9 cellular contexts compared by ENCODE assay signal in the genomic region with DNA sequence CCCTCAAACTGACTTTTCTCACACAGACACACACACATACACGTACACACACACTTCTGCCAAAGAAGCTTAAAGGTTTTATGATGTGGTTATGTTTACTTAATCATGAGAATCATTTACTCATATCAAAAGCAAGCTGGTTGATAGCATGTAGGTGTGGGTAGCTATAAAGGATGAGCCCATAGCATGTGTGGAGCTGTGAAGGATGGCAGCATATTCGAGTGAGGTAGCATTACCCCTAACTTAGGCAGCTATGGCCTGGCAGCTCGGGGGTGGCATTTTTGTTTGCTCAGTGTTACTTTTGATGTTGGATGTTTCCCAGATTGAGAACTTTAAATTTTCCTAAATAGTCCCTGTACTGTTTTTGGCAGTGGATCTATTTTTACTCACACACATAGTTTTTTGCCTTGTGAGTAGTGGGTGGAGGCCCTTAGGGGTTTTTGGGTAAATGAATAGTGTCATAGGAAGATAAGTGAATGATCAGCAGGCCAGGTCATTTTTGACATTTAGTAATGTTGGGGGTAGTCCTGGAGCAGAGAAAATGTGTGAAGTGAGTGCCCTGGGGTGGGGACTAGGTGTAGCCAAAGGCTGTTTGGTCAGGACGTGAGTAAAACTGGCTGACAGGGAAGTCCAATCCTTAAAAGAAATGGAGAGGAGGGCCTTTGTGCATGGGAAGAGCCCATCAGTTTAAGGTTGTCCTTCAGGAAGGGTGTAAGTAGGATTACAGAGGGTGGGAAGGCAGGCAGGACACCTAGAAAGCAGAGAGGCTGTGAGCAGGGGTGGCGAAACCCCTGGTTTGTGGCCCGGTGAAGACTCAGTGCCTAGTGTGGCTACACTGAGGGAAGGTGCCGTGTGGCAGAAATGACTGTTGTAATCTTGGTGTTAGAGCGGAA. TPM values are rescaled to one million over a fixed set of nuclear protein-coding genes. Genes with fewer than 3 reads are reported as not detected.
DNase-seq lines count a peak whose midpoint lies in the region; ATAC-seq and TF ChIP-seq lines count a peak whose summit lies in the region.
"Had no signal": no experiment of that assay in that cellular context is flagged by ENCODE, and none has a peak within 500 bp of the region (broad histone marks: within the 10 kb centered on the region; RNA-seq: fewer than 3 reads in every experiment).

No MANE protein-coding gene starts in this region.

- H3K27ac Mint-ChIP-seq in activated T-helper 1 cell treated with anti-CD3 and anti-CD28 coated beads, Interleukin-12 subunit alpha, Interleukin-12 subunit beta, Interleukin-2, Interleukin-4 antibody, amounts not matched to agents 30 ng/mL and 10 ng/mL and 1 ng/mL, durations not matched to agents 14 hours and 24 hours and 36 hours: peak overlapping the region; percentile 78
- peak overlapping the region; percentile 95 for H3K27ac Mint-ChIP-seq in stimulated activated effector memory CD8-positive, alpha-beta T cell treated with anti-CD3 and anti-CD28 coated beads, Interleukin-12 subunit alpha, Interleukin-12 subunit beta, amount 100 ng/mL, for 72 hours

- H3K4me3 Mint-ChIP-seq in activated T-helper 1 cell treated with anti-CD3 and anti-CD28 coated beads, Interleukin-12 subunit alpha, Interleukin-12 subunit beta, Interleukin-2, Interleukin-4 antibody, amounts not matched to agents 30 ng/mL and 10 ng/mL and 1 ng/mL, durations not matched to agents 14 hours and 24 hours and 36 hours: no peak overlapping the region
- H3K4me3 Mint-ChIP-seq in stimulated activated effector memory CD8-positive, alpha-beta T cell treated with anti-CD3 and anti-CD28 coated beads, Interleukin-12 subunit alpha, Interleukin-12 subunit beta, amount 100 ng/mL, for 72 hours: peak overlapping the region; percentile 65

- H3K4me1 ChIP-seq in IMR-90 (ENCODE audit: control insufficient read depth, insufficient read depth, low read length) (peaks cover 15% of the 10 kb centered on the region), heart right ventricle (peaks cover 20 to 93% (median 77%) of the 10 kb centered on the region in 9 donors)

- WGBS in IMR-90 (ENCODE audit: extremely low coverage in 2 of 2, insufficient read length in 1 of 2), 2 experiments: 85% methylated on average over 4 of the region's 8 CpGs; no CpG with 5 or more reads in 1 of the 2 experiments
- WGBS in heart right ventricle, 2 donors: 77 to 79% methylated on average over 8 of the region's 8 CpGs

- intact Hi-C loops in IMR-90 (cut with micrococcal nuclease) (loop anchor here (5.0 kb wide), 3 partner anchors 124 to 389 kb away; a partner anchor contains a TSS), heart right ventricle (cut with DNase I) (loop anchor here in 3 of 10 donors (5.0 to 10.0 kb wide), 3 partner anchors 79 to 397 kb away; a partner anchor contains a TSS)
- intact Hi-C loops in activated T-helper 1 cell treated with anti-CD3 and anti-CD28 coated beads, Interleukin-12 subunit alpha, Interleukin-12 subunit beta, Interleukin-2, Interleukin-4 antibody, amounts not matched to agents 30 ng/mL and 10 ng/mL and 1 ng/mL, durations not matched to agents 14 hours and 24 hours and 36 hours (cut with micrococcal nuclease): loop anchor here (1.0 kb wide), 2 partner anchors 19 to 122 kb away; no protein-coding TSS in a partner anchor

- peak overlapping the region; percentile 25; the same call in 1 of the 2 replicates for H4K5ac ChIP-seq in IMR-90 (ENCODE audit: low read depth, low read length)

- peaks cover 30% of the 10 kb centered on the region for H3K9me1 ChIP-seq in IMR-90 (ENCODE audit: insufficient read depth, low read length)

- no peaks in the 10 kb centered on the region for H3K9me3 ChIP-seq in IMR-90 (ENCODE audit: control insufficient read depth, insufficient read depth, low read length)
- H3K9me3 ChIP-seq in heart right ventricle: no peaks in the 10 kb centered on the region

- no peak overlapping the region for H3K9ac ChIP-seq in IMR-90 (ENCODE audit: low read depth, low read length)

- no peak overlapping the region for H2AFZ ChIP-seq in IMR-90 (replicated peaks; ENCODE audit: low read length, poor library complexity)

- peak; percentile 7; the same call in 1 of the 2 replicates for ATAC-seq in IMR-90 (ENCODE audit: low read depth)
- ATAC-seq in heart right ventricle: peak in 1 of 8 donors; percentile 6
- ATAC-seq in stimulated activated effector memory CD8-positive, alpha-beta T cell treated with anti-CD3 and anti-CD28 coated beads, Interleukin-12 subunit alpha, Interleukin-12 subunit beta, amount 100 ng/mL, for 72 hours: peak; percentile 91
- no peak for ATAC-seq in HG03439 (IDR thresholded peaks at IDR 0.05; ENCODE audit: unreplicated experiment)
- no peak for ATAC-seq in left lobe of liver

- in situ Hi-C loops in IMR-90 (cut with MboI; ENCODE audit: low sequenced_read_pairs): loop anchor here (25.0 kb wide), 2 partner anchors 389 to 861 kb away; a partner anchor contains a TSS

- no peak overlapping the region for H3K4me2 ChIP-seq in IMR-90 (ENCODE audit: low read depth, low read length)

- peaks cover 83% of the 10 kb centered on the region for H4K20me1 ChIP-seq in IMR-90 (ENCODE audit: insufficient read depth, low read length)

- H2AK9ac ChIP-seq in IMR-90 (replicated peaks; ENCODE audit: low read depth, low read length, poor library complexity): peak overlapping the region; percentile 76

- H4K8ac ChIP-seq in IMR-90 (ENCODE audit: low read depth in 2 of 2, low read length in 2 of 2): peak overlapping the region in 1 of 2 experiments; percentile 30; a peak in 2 of 4 replicates

- peak overlapping the region; percentile 64 for H2AK5ac ChIP-seq in IMR-90 (ENCODE audit: low read depth, low read length)

- H3K27me3 ChIP-seq in IMR-90 (ENCODE audit: control insufficient read depth, insufficient read depth, low read length) (no peaks in the 10 kb centered on the region), heart right ventricle (no peaks in the 10 kb centered on the region)

- 0 out of 3 replicates have a peak overlapping the region, but pooled peaks have one; percentile 21 for H2BK15ac ChIP-seq in IMR-90 (ENCODE audit: low read depth, low read length)

- H3K4me3 ChIP-seq in IMR-90 (ENCODE audit: insufficient read depth, low read depth, low read length) (no peak overlapping the region), heart right ventricle (no peak overlapping the region)

- CTCF ChIA-PET in IMR-90 (lab: Yijun Ruan, JAX): interaction anchor here (0.8 kb wide), 1 partner anchor 26 kb away, joined by 3 read pairs; no protein-coding TSS in a partner anchor

- H3K56ac ChIP-seq in IMR-90 (ENCODE audit: extremely low read depth, insufficient read depth, low read length): no peak overlapping the region

- BruUV-seq in IMR-90 (replicated peaks; lab: Mats Ljungman, UMichigan): no TSS peak

- H3K4ac ChIP-seq in IMR-90 (ENCODE audit: low read depth, low read length): peak overlapping the region; percentile 39

- 0 out of 2 replicates have a peak overlapping the region, but pooled peaks have one; percentile 19 for H3K18ac ChIP-seq in IMR-90 (ENCODE audit: low read depth, low read length)

- H3K79me1 ChIP-seq in IMR-90 (ENCODE audit: low read depth in 1 of 2, low read length in 2 of 2): peaks cover 42 to 79% of the 10 kb centered on the region in 2 experiments

- H3K9me3 Mint-ChIP-seq in activated T-helper 1 cell treated with anti-CD3 and anti-CD28 coated beads, Interleukin-12 subunit alpha, Interleukin-12 subunit beta, Interleukin-2, Interleukin-4 antibody, amounts not matched to agents 30 ng/mL and 10 ng/mL and 1 ng/mL, durations not matched to agents 14 hours and 24 hours and 36 hours: no peaks in the 10 kb centered on the region
- no peaks in the 10 kb centered on the region for H3K9me3 Mint-ChIP-seq in stimulated activated effector memory CD8-positive, alpha-beta T cell treated with anti-CD3 and anti-CD28 coated beads, Interleukin-12 subunit alpha, Interleukin-12 subunit beta, amount 100 ng/mL, for 72 hours

- H4K91ac ChIP-seq in IMR-90 (ENCODE audit: insufficient read depth, low read depth, low read length): peak overlapping the region; percentile 35; the same call in 1 of the 2 replicates

- no peak for TF ChIP-seq POLR2A in IMR-90 (IDR thresholded peaks at IDR 0.05; ENCODE audit: low read depth, low read length)

- no peaks in the 10 kb centered on the region for H3K27me3 Mint-ChIP-seq in activated T-helper 1 cell treated with anti-CD3 and anti-CD28 coated beads, Interleukin-12 subunit alpha, Interleukin-12 subunit beta, Interleukin-2, Interleukin-4 antibody, amounts not matched to agents 30 ng/mL and 10 ng/mL and 1 ng/mL, durations not matched to agents 14 hours and 24 hours and 36 hours (ENCODE audit: insufficient read depth)

- H3K4me1 Mint-ChIP-seq in activated T-helper 1 cell treated with anti-CD3 and anti-CD28 coated beads, Interleukin-12 subunit alpha, Interleukin-12 subunit beta, Interleukin-2, Interleukin-4 antibody, amounts not matched to agents 30 ng/mL and 10 ng/mL and 1 ng/mL, durations not matched to agents 14 hours and 24 hours and 36 hours (ENCODE audit: low read depth): peaks cover 63% of the 10 kb centered on the region
- H3K4me1 Mint-ChIP-seq in stimulated activated effector memory CD8-positive, alpha-beta T cell treated with anti-CD3 and anti-CD28 coated beads, Interleukin-12 subunit alpha, Interleukin-12 subunit beta, amount 100 ng/mL, for 72 hours: peaks cover 80% of the 10 kb centered on the region

- peak overlapping the region; percentile 67 for H3K23ac ChIP-seq in IMR-90 (ENCODE audit: low read depth, low read length)

- peak overlapping the region; percentile 48 for H2BK5ac ChIP-seq in IMR-90 (ENCODE audit: low read depth, low read length, poor library complexity, severe bottlenecking)

- H3K36me3 ChIP-seq in IMR-90 (ENCODE audit: control insufficient read depth, insufficient read depth, low read length) (peaks cover 17% of the 10 kb centered on the region), heart right ventricle (peaks cover 0 to 85% (median 23%) of the 10 kb centered on the region in 9 donors)

- peaks cover 47% of the 10 kb centered on the region for H3K36me3 Mint-ChIP-seq in activated T-helper 1 cell treated with anti-CD3 and anti-CD28 coated beads, Interleukin-12 subunit alpha, Interleukin-12 subunit beta, Interleukin-2, Interleukin-4 antibody, amounts not matched to agents 30 ng/mL and 10 ng/mL and 1 ng/mL, durations not matched to agents 14 hours and 24 hours and 36 hours (ENCODE audit: low read depth)
- H3K36me3 Mint-ChIP-seq in stimulated activated effector memory CD8-positive, alpha-beta T cell treated with anti-CD3 and anti-CD28 coated beads, Interleukin-12 subunit alpha, Interleukin-12 subunit beta, amount 100 ng/mL, for 72 hours: peaks cover 91% of the 10 kb centered on the region

- no peak for TF ChIP-seq CTCF in IMR-90 (conservative IDR thresholded peaks at IDR 0.05; ENCODE audit: low read depth, low read length)
- no peak for TF ChIP-seq CTCF in heart right ventricle (IDR thresholded peaks at IDR 0.05)

- TF ChIP-seq RAD21 in IMR-90 (IDR thresholded peaks at IDR 0.05; ENCODE audit: low read length): no peak

- DNase-seq in IMR-90 (no peak), heart right ventricle (no peak), NCI-H128 (lab: John Stamatoyannopoulos, UW; ENCODE audit: unreplicated experiment) (no peak), left lobe of liver (ENCODE audit: low spot score) (no peak), NCI-H2171 (lab: John Stamatoyannopoulos, UW) (no peak)
- no peak for DNase-seq in activated T-helper 1 cell treated with anti-CD3 and anti-CD28 coated beads, Interleukin-12 subunit alpha, Interleukin-12 subunit beta, Interleukin-2, Interleukin-4 antibody, amounts not matched to agents 30 ng/mL and 10 ng/mL and 1 ng/mL, durations not matched to agents 14 hours and 24 hours and 36 hours (ENCODE audit: low spot score)
- DNase-seq in stimulated activated effector memory CD8-positive, alpha-beta T cell treated with anti-CD3 and anti-CD28 coated beads, Interleukin-12 subunit alpha, Interleukin-12 subunit beta, amount 100 ng/mL, for 72 hours (ENCODE audit: low spot score in 2 of 2): peak; percentile 46 to 66
- DNase-seq: NCI-H510A had no signal

- dilution Hi-C loops in IMR-90 (cut with HindIII; ENCODE audit: low sequenced_read_pairs, unreplicated experiment): no loop called here

- no peak overlapping the region for H2BK120ac ChIP-seq in IMR-90 (ENCODE audit: low read depth, low read length)

- POLR2A ChIA-PET in IMR-90 (lab: Charles Lee; ENCODE audit: unreplicated experiment): no interaction called here

- H3K14ac ChIP-seq in IMR-90 (replicated peaks; ENCODE audit: low read depth, low read length): peak overlapping the region; percentile 63

- H3K27ac ChIP-seq in IMR-90 (ENCODE audit: insufficient read depth, low read length) (peak overlapping the region; percentile 33; the same call in 1 of the 2 replicates), heart right ventricle (peak overlapping the region in 8 of 10 donors; percentile 19 to 83 (median 69))

- peak overlapping the region; percentile 32 for H2BK20ac ChIP-seq in IMR-90 (ENCODE audit: low read depth, low read length)

RNA-seq across cellular contexts. Expression of a gene that starts 7.1 kb away (rescaled TPM):
- 173 and 186 TPM in 2 replicates for total RNA-seq in IMR-90 (2012; rRNA removed)
- polyA plus RNA-seq in IMR-90 (2012; rRNA removed): 131 and 147 TPM in 2 replicates
- polyA plus RNA-seq in IMR-90 (2012; cell fraction: cytosol; rRNA removed): 72.8 and 87.1 TPM in 2 replicates
- polyA plus RNA-seq in IMR-90 (2012; cell fraction: nucleus; rRNA removed; ENCODE audit: low replicate concordance): 30.7 and 43.3 TPM in 2 replicates
- 128 and 139 TPM in 2 replicates for total RNA-seq in activated T-helper 1 cell treated with anti-CD3 and anti-CD28 coated beads, Interleukin-12 subunit alpha, Interleukin-12 subunit beta, Interleukin-2, Interleukin-4 antibody, amounts not matched to agents 30 ng/mL and 10 ng/mL and 1 ng/mL, durations not matched to agents 14 hours and 24 hours and 36 hours
- total RNA-seq in heart right ventricle: 100 to 1,000 TPM in 2 of 10 donors, 10 to 100 TPM in 8; 57.7 to 115 (median 75.8) TPM
- 10 to 100 TPM; 38.8 to 87.2 TPM for polyA plus RNA-seq in heart right ventricle
- total RNA-seq in left lobe of liver: 40.2 TPM

Comparison
In these comparisons a context has a peak if more than half of its experiments do, and no peak if none do; other contexts are left out.
1. ATAC-seq: peak in IMR-90 (single experiment) and stimulated activated effector memory CD8-positive, alpha-beta T cell treated with anti-CD3 and anti-CD28 coated beads, Interleukin-12 subunit alpha, Interleukin-12 subunit beta, amount 100 ng/mL, for 72 hours (single experiment); none in HG03439 (single experiment) and left lobe of liver (single experiment).
2. DNase-seq: peak in stimulated activated effector memory CD8-positive, alpha-beta T cell treated with anti-CD3 and anti-CD28 coated beads, Interleukin-12 subunit alpha, Interleukin-12 subunit beta, amount 100 ng/mL, for 72 hours (2 of 2); none in IMR-90 (single experiment), activated T-helper 1 cell treated with anti-CD3 and anti-CD28 coated beads, Interleukin-12 subunit alpha, Interleukin-12 subunit beta, Interleukin-2, Interleukin-4 antibody, amounts not matched to agents 30 ng/mL and 10 ng/mL and 1 ng/mL, durations not matched to agents 14 hours and 24 hours and 36 hours (single experiment), heart right ventricle (0 of 2), NCI-H128 (single experiment), left lobe of liver (single experiment) and NCI-H2171 (single experiment).